In genomic region chr6:30481965-30482644, GRCh38 we compare ENCODE assay signal across 8 cellular contexts. TPM values are rescaled to one million over a fixed set of nuclear protein-coding genes. Genes with fewer than 3 reads are reported as not detected.
DNase-seq lines count a peak whose midpoint lies in the region; ATAC-seq, FAIRE-seq and TF ChIP-seq lines count a peak whose summit lies in the region.
"Not testable (repeated sequence)": the region's sequence is repeated elsewhere in the genome, so short reads cannot be mapped to it uniquely, and the experiment has no call there.

No MANE protein-coding gene starts in this region.

- CTCF ChIA-PET in GM10248 (lab: Yijun Ruan, JAX), result interaction anchor here (0.6 to 9.5 kb wide), 44 partner anchors 9 to 618 kb away, joined by 3 to 278 read pairs (median 4); partner anchors contain the start of genes ABCF1 and DHX16

- not testable (repeated sequence) for H3K9me3 Mint-ChIP-seq in astrocyte (ENCODE audit: unreplicated experiment)

- peak overlapping the region; percentile 72 for H3K4me2 ChIP-seq in astrocyte (ENCODE audit: low read length)

- not testable (repeated sequence) for H4K20me1 ChIP-seq in astrocyte (ENCODE audit: insufficient read depth, low read length)

- H3K27ac Mint-ChIP-seq in astrocyte (ENCODE audit: unreplicated experiment), result not testable (repeated sequence)

- H3K27ac ChIP-seq in astrocyte (ENCODE audit: low read depth, low read length); thyroid gland: not testable (repeated sequence)

- H3K4me1 ChIP-seq in astrocyte (ENCODE audit: insufficient read depth, low read length); thyroid gland: not testable (repeated sequence)

- peak overlapping the region; percentile 72 for H3K4me3 Mint-ChIP-seq in astrocyte (ENCODE audit: unreplicated experiment)

- POLR2A ChIA-PET in GM10248 (lab: Yijun Ruan, JAX), result interaction anchor here (1.1 kb wide), 1 partner anchor 133 kb away, joined by 8 read pairs; no protein-coding TSS in a partner anchor

- H3K36me3 ChIP-seq in astrocyte (ENCODE audit: insufficient read depth, low read length); thyroid gland: not testable (repeated sequence)

- not testable (repeated sequence) for H3K4me1 Mint-ChIP-seq in astrocyte (ENCODE audit: low read depth, unreplicated experiment)

- not testable (repeated sequence) for H3K9me3 ChIP-seq in astrocyte (ENCODE audit: insufficient read depth, low read depth, low read length); thyroid gland

- not testable (repeated sequence) for H3K9ac ChIP-seq in astrocyte (ENCODE audit: low read length)

- not testable (repeated sequence) for H3K36me3 Mint-ChIP-seq in astrocyte (ENCODE audit: low read depth, unreplicated experiment)

- peak overlapping the region; percentile 14; the same call in 1 of the 2 replicates for H3K4me3 ChIP-seq in WI38 (ENCODE audit: low read depth, low read length)
- not testable (repeated sequence) for H3K4me3 ChIP-seq in astrocyte (ENCODE audit: insufficient read depth, low read depth, low read length); thyroid gland (replicated peaks in 1 of 3)

- WGBS in thyroid gland, 2 donors, result 1 to 2% methylated on average over 11 to 19 of the region's 19 CpGs

- H3K27me3 Mint-ChIP-seq in astrocyte (ENCODE audit: low read depth, unreplicated experiment), result peaks cover 49% of the 10 kb centered on the region

- ATAC-seq in HG03460 (IDR thresholded peaks at IDR 0.05; ENCODE audit: unreplicated experiment), result peak; percentile 56
- peak; percentile 96 for ATAC-seq in left ventricle myocardium superior

- intact Hi-C loops in left ventricle myocardium superior (cut with micrococcal nuclease), result loop anchor here (5.0 to 10.0 kb wide), 2 partner anchors 60 to 343 kb away; no protein-coding TSS in a partner anchor
- intact Hi-C loops in thyroid gland (cut with DNase I), result loop anchor here (10.0 kb wide), 1 partner anchor 193 kb away; the partner anchor contains the start of gene DHX16

- peaks cover 58% of the 10 kb centered on the region for H3K27me3 ChIP-seq in astrocyte (ENCODE audit: insufficient read depth, low read length)
- H3K27me3 ChIP-seq in thyroid gland, result peaks cover 15% of the 10 kb centered on the region

- peak; percentile 94 for TF ChIP-seq CTCF in GM10248 (IDR thresholded peaks at IDR 0.05; ENCODE audit: control extremely low read depth, extremely low read depth, low read depth, missing control alignments)
- TF ChIP-seq CTCF in WI38 (IDR thresholded peaks at IDR 0.05; ENCODE audit: low read depth, low read length), result peak; percentile 77
- peak; percentile 64 for TF ChIP-seq CTCF in astrocyte (IDR thresholded peaks at IDR 0.05; ENCODE audit: insufficient read depth, low read depth, low read length)
- TF ChIP-seq CTCF in thyroid gland (IDR thresholded peaks at IDR 0.05), result peak in 5 of 6 experiments; percentile 69 to 82 (median 74)

- not testable (repeated sequence) for TF ChIP-seq POLR2A in thyroid gland (IDR thresholded peaks at IDR 0.05)

- DNase-seq in GM10248 (ENCODE audit: extremely low spot score), result peak; percentile 86
- DNase-seq in NCI-H526 (lab: John Stamatoyannopoulos, UW), result peak; percentile 27 to 90
- peak; percentile 34 for DNase-seq in astrocyte (ENCODE audit: low read depth)
- DNase-seq in left ventricle myocardium superior, result peak; percentile 85
- DNase-seq in pons (ENCODE audit: low spot score), result peak; percentile 56
- peak; percentile 66 to 73 for DNase-seq in thyroid gland

- not testable (repeated sequence) for H3K79me2 ChIP-seq in astrocyte (ENCODE audit: insufficient read depth, low read length)

- peak overlapping the region; percentile 71 for H2AFZ ChIP-seq in astrocyte (ENCODE audit: low read depth, low read length)

- FAIRE-seq in astrocyte (lab: Jason Lieb, UNC), result not testable (repeated sequence)

RNA-seq across cellular contexts. Expression of gene HLA-E, which starts 7.2 kb away (rescaled TPM):
- total RNA-seq in astrocyte (94.9 and 105 TPM in 2 replicates), left ventricle myocardium superior (155 TPM), thyroid gland (100 to 1,000 TPM; 382 to 717 (median 457) TPM)

Comparison
In these comparisons a context has a peak if more than half of its experiments do, and no peak if none do; other contexts are left out.
1. DNase-seq: peak in every context shown above with its lines; median percentile 86 in GM10248; 85 in left ventricle myocardium superior; 70 in thyroid gland; 58 in NCI-H526; 56 in pons; 34 in astrocyte.